ENCODE assay signal across 16 cellular contexts in the genomic region with DNA sequence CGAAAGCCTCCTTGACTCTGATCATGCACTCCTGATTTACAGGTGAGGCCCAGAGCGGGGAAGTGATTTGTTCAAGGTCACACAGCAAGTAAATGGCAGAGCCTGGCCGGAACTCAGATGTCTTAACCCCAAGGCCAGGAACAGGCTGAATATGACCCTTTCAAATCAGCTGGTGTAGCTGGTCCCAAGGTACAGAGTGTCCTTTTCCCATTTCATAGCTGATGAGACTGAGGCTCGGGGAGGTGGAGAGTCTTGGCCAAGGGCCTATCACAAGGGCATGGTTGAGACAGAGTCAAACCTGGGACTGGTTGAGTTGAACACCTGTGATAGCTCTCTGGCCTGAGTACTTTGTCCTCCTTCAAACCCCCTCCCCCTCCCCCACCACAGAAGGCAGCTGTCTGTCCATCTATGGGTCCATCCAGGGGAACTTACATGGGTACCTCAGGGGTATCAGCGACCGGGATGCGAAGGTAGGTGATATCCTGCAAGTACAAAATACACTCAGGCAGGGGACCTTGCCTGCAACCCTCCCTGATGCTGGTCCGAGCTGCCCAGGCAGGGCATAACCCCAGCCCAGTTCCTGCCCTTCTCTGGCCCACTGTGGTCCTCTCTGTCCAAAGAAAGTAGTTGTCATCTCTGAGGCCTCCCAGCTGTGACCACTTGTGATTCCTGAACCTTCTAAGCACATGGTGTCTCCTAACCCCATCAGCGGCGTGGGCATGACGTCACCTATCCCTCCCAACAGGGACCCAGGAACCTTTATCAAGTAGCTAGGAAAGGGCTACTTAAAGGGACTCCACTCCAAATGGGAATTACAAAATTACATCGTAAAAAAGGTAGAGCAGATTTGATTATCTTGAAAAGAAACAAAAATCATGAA. TPM values are rescaled to one million over a fixed set of nuclear protein-coding genes. Genes with fewer than 3 reads are reported as not detected.
DNase-seq lines count a peak whose midpoint lies in the region; TF ChIP-seq lines count a peak whose summit lies in the region.
"Had no signal": no experiment of that assay in that cellular context is flagged by ENCODE, and none has a peak within 500 bp of the region (broad histone marks: within the 10 kb centered on the region; RNA-seq: fewer than 3 reads in every experiment).

No MANE protein-coding gene starts in this region.

- H3K4me3 ChIP-seq in HEK293 (ENCODE audit: low read depth, low read length) (no peak overlapping the region), osteoblast (ENCODE audit: insufficient read depth, low read length) (no peak overlapping the region)

- H3K27me3 ChIP-seq in osteoblast (ENCODE audit: insufficient read depth, low read length) = peaks cover 34% of the 10 kb centered on the region

- H3K79me2 ChIP-seq in osteoblast (ENCODE audit: insufficient read depth, low read length) = no peaks in the 10 kb centered on the region

- H4K20me1 ChIP-seq in osteoblast (ENCODE audit: insufficient read depth, low read length) = peaks cover 3% of the 10 kb centered on the region

- 0 out of 2 replicates have a peak, but pooled peaks cover 2% of the 10 kb centered on the region for H3K4me1 ChIP-seq in HEK293 (ENCODE audit: control insufficient read depth, insufficient read depth, low read length)
- H3K4me1 ChIP-seq in osteoblast (ENCODE audit: insufficient read depth, low read length) = peaks cover 3% of the 10 kb centered on the region

- no peak overlapping the region for H3K4me2 ChIP-seq in osteoblast (ENCODE audit: insufficient read depth, low read length)
- H3K4me2 ChIP-seq: SK-N-SH had no signal

- DNase-seq in ecto neural progenitor cell (ENCODE audit: low spot score) (peak; percentile 39), osteoblast (ENCODE audit: insufficient read length, low spot score, missing footprints) (peak; percentile 61), GF-D8 (lab: John Stamatoyannopoulos, UW) (no peak), COLO829 (ENCODE audit: low spot score) (no peak)
- DNase-seq: DMS79, KBM-7, NCI-H1105, NCI-H1694, NCI-H510A, NCI-H748 treated with DMSO at 0.1 percent for 48 hours, SHP77, SK-N-SH had no signal

- TF ChIP-seq CTCF in HEK293 (tag by site-specific recombination; IDR thresholded peaks at IDR 0.05) (no peak), osteoblast (IDR thresholded peaks at IDR 0.05; ENCODE audit: extremely low read depth, low read depth, low read length) (no peak)

- no peaks in the 10 kb centered on the region for H3K9me3 ChIP-seq in HEK293 (ENCODE audit: control insufficient read depth, insufficient read depth, low read depth, low read length)
- H3K9me3 ChIP-seq in osteoblast (ENCODE audit: low read depth, low read length) = no peaks in the 10 kb centered on the region
- H3K9me3 ChIP-seq: SK-N-SH had no signal

- H3K36me3 ChIP-seq in HEK293 (ENCODE audit: control insufficient read depth in 2 of 2, insufficient read depth in 1 of 2, low read length in 2 of 2) = no peaks in the 10 kb centered on the region
- no peaks in the 10 kb centered on the region for H3K36me3 ChIP-seq in osteoblast (ENCODE audit: insufficient read depth, low read length)

- POLR2A ChIA-PET in HEK293 (lab: Yijun Ruan, JAX) = no interaction called here

- H2AFZ ChIP-seq in osteoblast (ENCODE audit: low read length) = no peak overlapping the region

- CTCF ChIA-PET in HEK293 (lab: Yijun Ruan, JAX) = interaction anchor here (1.2 to 5.2 kb wide), 2 partner anchors 9 to 11 kb away, joined by 3 to 26 read pairs; no protein-coding TSS in a partner anchor

- H3K27ac ChIP-seq in HEK293 (ENCODE audit: extremely low read depth, low read depth, low read length) (no peak overlapping the region), osteoblast (ENCODE audit: low read depth, low read length) (no peak overlapping the region)
- H3K27ac ChIP-seq: C4-2B had no signal

TF ChIP-seq in HEK293, 187 proteins besides CTCF, POLR2A, EP300 and RAD21:
- TF ChIP-seq ZNF677 (tag by site-specific recombination; IDR thresholded peaks at IDR 0.05) (no peak), ZNF629 (tag by site-specific recombination; IDR thresholded peaks at IDR 0.05) (0 out of 2 replicates have a peak, but pooled peaks have one; percentile 13), ZNF645 (tag by site-specific recombination; IDR thresholded peaks at IDR 0.05) (no peak), OSR2 (tag by site-specific recombination; IDR thresholded peaks at IDR 0.05) (no peak), ATF2 (tag by site-specific recombination; IDR thresholded peaks at IDR 0.05; ENCODE audit: low read depth) (peak; percentile 41; the same call in 1 of the 2 replicates)
TF ChIP-seq in HEK293: peak in this region for 2.

RNA-seq across cellular contexts. Expression of gene DUSP15, which starts 5.6 kb away (rescaled TPM):
- 1.2 and 1.4 TPM in 2 replicates for total RNA-seq in osteoblast
- total RNA-seq: A673 had no signal

RNA-seq across cellular contexts. Expression of gene TTLL9, which starts 5.7 kb away (rescaled TPM):
- total RNA-seq in osteoblast = 0.59 and 0.72 TPM in 2 replicates
- total RNA-seq: A673, OCI-LY7 had no signal

RNA-seq across cellular contexts. Expression of gene FOXS1, which starts 19.4 kb away (rescaled TPM):
- under 0.01 and 0.36 TPM in 2 replicates for total RNA-seq in osteoblast
- total RNA-seq: A673, OCI-LY7 had no signal

RNA-seq across cellular contexts. Expression of gene MYLK2, which starts 45.6 kb away (rescaled TPM):
- under 0.01 and 0.36 TPM in 2 replicates for total RNA-seq in osteoblast

Comparison
In these comparisons a context has a peak if more than half of its experiments do, and no peak if none do; other contexts are left out.
1. DNase-seq: peak in ecto neural progenitor cell (single experiment) and osteoblast (single experiment); none in GF-D8 (single experiment) and COLO829 (single experiment).